ENCODE assay signal across 2 cellular contexts in the genomic region with DNA sequence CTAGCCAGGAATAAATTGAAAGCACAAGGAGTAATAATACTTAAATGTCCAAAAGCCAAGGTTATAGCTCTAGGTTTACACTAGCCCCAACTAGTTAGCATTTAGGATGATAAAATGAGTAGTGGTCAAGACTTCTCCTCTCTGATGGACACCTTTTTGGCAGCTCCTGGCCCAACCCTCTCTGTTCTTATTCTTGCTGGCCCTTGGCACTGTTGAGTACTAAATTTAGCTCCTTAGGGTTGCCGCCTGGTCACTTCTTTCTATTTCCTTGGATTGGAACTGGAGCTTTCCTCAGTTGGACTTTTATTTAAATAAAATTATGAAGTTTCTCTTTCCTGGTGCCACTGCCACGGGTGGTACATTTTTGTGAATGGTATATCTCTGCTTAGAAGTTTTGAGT.
TF ChIP-seq lines count a peak whose summit lies in the region.

No MANE protein-coding gene starts in this region.

TF ChIP-seq in H1, 55 proteins besides CTCF, POLR2A, EP300 and RAD21:
- TF ChIP-seq FOSL1 (IDR thresholded peaks at IDR 0.05; ENCODE audit: insufficient read depth, low read depth, low read length) (no peak), CHD7 (IDR thresholded peaks at IDR 0.05; ENCODE audit: insufficient replicate concordance, low read length) (no peak), EZH2 (IDR thresholded peaks at IDR 0.05; ENCODE audit: low read depth, low read length, severe bottlenecking) (no peak), CEBPB (IDR thresholded peaks at IDR 0.05; ENCODE audit: low read depth, low read length) (no peak), NANOG (IDR thresholded peaks at IDR 0.05; ENCODE audit: insufficient read depth, low read depth, low read length, poor library complexity, severe bottlenecking) (no peak), CTBP2 (IDR thresholded peaks at IDR 0.05; ENCODE audit: borderline replicate concordance, insufficient read depth, insufficient read length, low read length) (no peak), YY1 (IDR thresholded peaks at IDR 0.05; ENCODE audit: low read depth, low read length) (no peak), SIN3A (conservative IDR thresholded peaks at IDR 0.05 in 1 of 2, IDR thresholded peaks at IDR 0.05 in 1 of 2; ENCODE audit: low read depth in 1 of 2, low read length in 2 of 2) (no peak), JUN (IDR thresholded peaks at IDR 0.05; ENCODE audit: low read depth, low read length) (no peak), GTF2F1 (IDR thresholded peaks at IDR 0.05; ENCODE audit: borderline replicate concordance, low read depth, low read length) (no peak), TEAD4 (IDR thresholded peaks at IDR 0.05; ENCODE audit: low read depth, low read length) (no peak), HDAC2 (IDR thresholded peaks at IDR 0.05; ENCODE audit: borderline replicate concordance in 1 of 2, low read depth in 2 of 2, low read length in 2 of 2) (no peak), SP1 (IDR thresholded peaks at IDR 0.05; ENCODE audit: low read depth, low read length) (no peak), CHD2 (IDR thresholded peaks at IDR 0.05; ENCODE audit: low read length) (no peak), ASH2L (IDR thresholded peaks at IDR 0.05; ENCODE audit: low read length) (no peak), TAF7 (optimal IDR thresholded peaks at IDR 0.05; ENCODE audit: borderline replicate concordance, low read depth, low read length) (no peak), CBX8 (IDR thresholded peaks at IDR 0.05; ENCODE audit: borderline replicate concordance, low read depth, low read length) (no peak), TAF1 (IDR thresholded peaks at IDR 0.05; ENCODE audit: low read depth, low read length) (no peak)

TF ChIP-seq in neural cell, 6 proteins besides CTCF, POLR2A, EP300 and RAD21:
- TF ChIP-seq POLR2AphosphoS5 (IDR thresholded peaks at IDR 0.05) (no peak), TAF1 (IDR thresholded peaks at IDR 0.05; ENCODE audit: low read depth) (no peak), EZH2 (IDR thresholded peaks at IDR 0.05; ENCODE audit: borderline replicate concordance, insufficient read depth, low read length, poor library complexity, severe bottlenecking) (no peak), MXI1 (conservative IDR thresholded peaks at IDR 0.05; ENCODE audit: poor library complexity, severe bottlenecking) (no peak), SMC3 (conservative IDR thresholded peaks at IDR 0.05; ENCODE audit: poor library complexity) (no peak), REST (IDR thresholded peaks at IDR 0.05; ENCODE audit: borderline replicate concordance) (no peak)
